Comparison of ENCODE assay signal across 15 cellular contexts in the genomic region with DNA sequence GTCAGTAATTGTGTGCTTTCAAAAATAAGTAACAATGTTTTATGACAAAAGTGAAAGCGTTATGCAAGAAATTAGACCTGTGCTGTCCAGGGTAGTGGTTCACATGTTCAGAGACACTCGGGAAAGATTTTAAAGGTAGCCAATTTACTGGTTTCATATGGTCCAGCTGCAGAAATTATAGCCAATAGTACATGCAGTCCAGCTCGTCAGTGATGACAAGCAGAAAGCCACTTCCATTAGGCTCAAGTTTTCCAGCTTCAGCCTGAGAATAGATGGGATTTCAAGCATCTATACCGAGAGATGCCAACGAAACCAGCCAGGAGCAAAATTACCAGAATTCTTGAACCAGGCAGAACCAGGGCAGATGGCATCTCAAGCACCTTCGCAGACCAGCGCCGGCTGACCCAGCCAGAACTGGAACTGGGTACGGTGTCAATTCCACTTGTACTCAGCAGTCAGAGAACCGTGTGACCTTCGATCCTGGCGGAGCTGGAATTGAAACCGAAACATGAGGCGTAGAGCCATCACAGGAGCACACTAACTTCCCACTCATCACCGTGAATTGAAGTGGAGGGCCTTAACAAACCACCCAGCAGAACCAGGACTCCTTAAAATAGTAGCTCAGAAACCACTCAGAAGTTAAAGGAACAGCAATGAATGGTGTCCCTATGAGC.
"Had no signal": no experiment of that assay in that cellular context is flagged by ENCODE, and none has a peak within 500 bp of the region (broad histone marks: within the 10 kb centered on the region; RNA-seq: fewer than 3 reads in every experiment).

No MANE protein-coding gene starts in this region.

- H3K36me3 ChIP-seq: pancreas, transverse colon had no signal

- H3K9me3 ChIP-seq: pancreas, transverse colon had no signal

- H3K4me1 ChIP-seq: pancreas, transverse colon had no signal

- H3K27me3 ChIP-seq: pancreas, transverse colon had no signal

- H3K4me3 ChIP-seq: pancreas, transverse colon had no signal

- DNase-seq: activated CD4-positive, alpha-beta T cell treated with anti-CD3 and anti-CD28 coated beads, Interleukin-2, amount 50 U/mL, for 4 hours; activated naive CD4-positive, alpha-beta T cell treated with anti-CD3 and anti-CD28 coated beads for 36 hours; activated naive CD8-positive, alpha-beta T cell treated with anti-CD3 and anti-CD28 coated beads, Interleukin-2, amount 50 U/mL, for 24 hours; activated T-cell treated with anti-CD3 and anti-CD28 coated beads for 4 hours; aorta; effector memory CD8-positive, alpha-beta T cell; foreskin melanocyte; immature natural killer cell; midbrain; pancreas; stimulated activated CD4-positive, alpha-beta T cell treated with anti-CD3 and anti-CD28 coated beads, Interleukin-4, amount 100 ng/mL, for 24 hours; stimulated activated naive CD4-positive, alpha-beta T cell treated with Interleukin-2 at 50 U/mL for 16 hours; substantia nigra; transverse colon had no signal

- ATAC-seq: activated naive CD8-positive, alpha-beta T cell treated with anti-CD3 and anti-CD28 coated beads, Interleukin-2, amount 50 U/mL, for 24 hours; activated T-helper 17 cell treated with anti-CD3 and anti-CD28 coated beads, Interleukin-2, amount 50 U/mL, for 72 hours; effector memory CD8-positive, alpha-beta T cell; pancreas had no signal

- H3K27ac ChIP-seq: pancreas, transverse colon had no signal
